1 cellular context compared by ENCODE assay signal in the genomic region with DNA sequence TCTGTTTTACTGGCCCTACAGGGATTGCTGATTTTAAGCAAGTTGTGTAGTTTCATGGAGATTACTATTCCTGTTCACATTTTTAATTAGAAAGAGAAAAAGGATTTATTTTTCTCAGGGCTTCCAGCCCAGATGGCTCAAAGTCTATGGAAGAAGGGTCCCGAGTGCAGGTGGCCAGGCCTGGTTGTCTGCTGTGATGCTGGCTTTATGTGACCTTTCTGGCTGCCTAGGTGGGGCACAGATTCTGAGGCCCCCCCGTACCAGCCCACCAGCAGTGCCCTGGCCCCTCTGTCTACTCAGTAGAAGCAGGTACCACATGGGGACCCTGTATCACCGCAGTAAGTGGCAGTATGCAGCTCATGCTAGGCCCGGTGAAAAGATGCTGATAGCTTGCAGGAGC.
TF ChIP-seq lines count a peak whose summit lies in the region.

No MANE protein-coding gene starts in this region.

TF ChIP-seq in GM23338, 12 proteins besides CTCF, POLR2A, EP300 and RAD21 (continued from another document):
- TF ChIP-seq, protein P1, sequence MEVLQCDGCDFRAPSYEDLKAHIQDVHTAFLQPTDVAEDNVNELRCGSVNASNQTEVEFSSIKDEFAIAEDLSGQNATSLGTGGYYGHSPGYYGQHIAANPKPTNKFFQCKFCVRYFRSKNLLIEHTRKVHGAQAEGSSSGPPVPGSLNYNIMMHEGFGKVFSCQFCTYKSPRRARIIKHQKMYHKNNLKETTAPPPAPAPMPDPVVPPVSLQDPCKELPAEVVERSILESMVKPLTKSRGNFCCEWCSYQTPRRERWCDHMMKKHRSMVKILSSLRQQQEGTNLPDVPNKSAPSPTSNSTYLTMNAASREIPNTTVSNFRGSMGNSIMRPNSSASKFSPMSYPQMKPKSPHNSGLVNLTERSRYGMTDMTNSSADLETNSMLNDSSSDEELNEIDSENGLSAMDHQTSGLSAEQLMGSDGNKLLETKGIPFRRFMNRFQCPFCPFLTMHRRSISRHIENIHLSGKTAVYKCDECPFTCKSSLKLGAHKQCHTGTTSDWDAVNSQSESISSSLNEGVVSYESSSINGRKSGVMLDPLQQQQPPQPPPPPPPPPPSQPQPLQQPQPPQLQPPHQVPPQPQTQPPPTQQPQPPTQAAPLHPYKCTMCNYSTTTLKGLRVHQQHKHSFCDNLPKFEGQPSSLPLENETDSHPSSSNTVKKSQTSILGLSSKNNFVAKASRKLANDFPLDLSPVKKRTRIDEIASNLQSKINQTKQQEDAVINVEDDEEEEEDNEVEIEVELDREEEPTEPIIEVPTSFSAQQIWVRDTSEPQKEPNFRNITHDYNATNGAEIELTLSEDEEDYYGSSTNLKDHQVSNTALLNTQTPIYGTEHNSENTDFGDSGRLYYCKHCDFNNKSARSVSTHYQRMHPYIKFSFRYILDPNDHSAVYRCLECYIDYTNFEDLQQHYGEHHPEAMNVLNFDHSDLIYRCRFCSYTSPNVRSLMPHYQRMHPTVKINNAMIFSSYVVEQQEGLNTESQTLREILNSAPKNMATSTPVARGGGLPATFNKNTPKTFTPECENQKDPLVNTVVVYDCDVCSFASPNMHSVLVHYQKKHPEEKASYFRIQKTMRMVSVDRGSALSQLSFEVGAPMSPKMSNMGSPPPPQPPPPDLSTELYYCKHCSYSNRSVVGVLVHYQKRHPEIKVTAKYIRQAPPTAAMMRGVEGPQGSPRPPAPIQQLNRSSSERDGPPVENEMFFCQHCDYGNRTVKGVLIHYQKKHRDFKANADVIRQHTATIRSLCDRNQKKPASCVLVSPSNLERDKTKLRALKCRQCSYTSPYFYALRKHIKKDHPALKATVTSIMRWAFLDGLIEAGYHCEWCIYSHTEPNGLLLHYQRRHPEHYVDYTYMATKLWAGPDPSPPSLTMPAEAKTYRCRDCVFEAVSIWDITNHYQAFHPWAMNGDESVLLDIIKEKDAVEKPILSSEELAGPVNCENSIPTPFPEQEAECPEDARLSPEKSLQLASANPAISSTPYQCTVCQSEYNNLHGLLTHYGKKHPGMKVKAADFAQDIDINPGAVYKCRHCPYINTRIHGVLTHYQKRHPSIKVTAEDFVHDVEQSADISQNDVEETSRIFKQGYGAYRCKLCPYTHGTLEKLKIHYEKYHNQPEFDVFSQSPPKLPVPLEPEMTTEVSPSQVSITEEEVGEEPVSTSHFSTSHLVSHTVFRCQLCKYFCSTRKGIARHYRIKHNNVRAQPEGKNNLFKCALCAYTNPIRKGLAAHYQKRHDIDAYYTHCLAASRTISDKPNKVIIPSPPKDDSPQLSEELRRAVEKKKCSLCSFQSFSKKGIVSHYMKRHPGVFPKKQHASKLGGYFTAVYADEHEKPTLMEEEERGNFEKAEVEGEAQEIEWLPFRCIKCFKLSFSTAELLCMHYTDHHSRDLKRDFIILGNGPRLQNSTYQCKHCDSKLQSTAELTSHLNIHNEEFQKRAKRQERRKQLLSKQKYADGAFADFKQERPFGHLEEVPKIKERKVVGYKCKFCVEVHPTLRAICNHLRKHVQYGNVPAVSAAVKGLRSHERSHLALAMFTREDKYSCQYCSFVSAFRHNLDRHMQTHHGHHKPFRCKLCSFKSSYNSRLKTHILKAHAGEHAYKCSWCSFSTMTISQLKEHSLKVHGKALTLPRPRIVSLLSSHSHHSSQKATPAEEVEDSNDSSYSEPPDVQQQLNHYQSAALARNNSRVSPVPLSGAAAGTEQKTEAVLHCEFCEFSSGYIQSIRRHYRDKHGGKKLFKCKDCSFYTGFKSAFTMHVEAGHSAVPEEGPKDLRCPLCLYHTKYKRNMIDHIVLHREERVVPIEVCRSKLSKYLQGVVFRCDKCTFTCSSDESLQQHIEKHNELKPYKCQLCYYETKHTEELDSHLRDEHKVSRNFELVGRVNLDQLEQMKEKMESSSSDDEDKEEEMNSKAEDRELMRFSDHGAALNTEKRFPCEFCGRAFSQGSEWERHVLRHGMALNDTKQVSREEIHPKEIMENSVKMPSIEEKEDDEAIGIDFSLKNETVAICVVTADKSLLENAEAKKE (CRISPR knock-in tag; IDR thresholded peaks at IDR 0.05), result no peak
- TF ChIP-seq EZH2phosphoT487 (IDR thresholded peaks at IDR 0.05; ENCODE audit: unreplicated experiment) (no peak), ZNF114 (CRISPR knock-in tag; IDR thresholded peaks at IDR 0.05) (no peak)
